Comparison of ENCODE assay signal across 11 cellular contexts in genomic region chr10:77328272-77328816, GRCh38.
A peak's percentile ranks its signal among the peaks of the same experiment; 100 is the strongest.
DNase-seq lines count a peak whose midpoint lies in the region; ATAC-seq, FAIRE-seq and TF ChIP-seq lines count a peak whose summit lies in the region.
"Had no signal": no experiment of that assay in that cellular context is flagged by ENCODE, and none has a peak within 500 bp of the region (broad histone marks: within the 10 kb centered on the region; RNA-seq: fewer than 3 reads in every experiment).

No MANE protein-coding gene starts in this region.

- WGBS in A549 (ENCODE audit: missing lambda C conversion rate) = 75% methylated on average over 6 of the region's 6 CpGs

- no peak for TF ChIP-seq EP300 in A549 (IDR thresholded peaks at IDR 0.05)

- H3K27ac ChIP-seq in A549 = no peak overlapping the region
- H3K27ac ChIP-seq: pancreas had no signal

- H3K4me3 ChIP-seq in A549 (no peak overlapping the region), fibroblast of villous mesenchyme (ENCODE audit: low read depth, low read length) (no peak overlapping the region)
- H3K4me3 ChIP-seq: pancreas had no signal

- no peak for FAIRE-seq in A549 (lab: Jason Lieb, UNC)
- FAIRE-seq: pancreas had no signal

- intact Hi-C loops in posterior cingulate gyrus (cut with DNase I) = no loop called here

- CTCF ChIA-PET in A549 (lab: Yijun Ruan, JAX) = no interaction called here

- ATAC-seq in A549 (no peak), GM18502 (IDR thresholded peaks at IDR 0.05; ENCODE audit: poor library complexity, unreplicated experiment) (no peak)
- ATAC-seq: pancreas had no signal

- H3K4me1 ChIP-seq in A549 = peaks cover 17% of the 10 kb centered on the region

- H3K4me2 ChIP-seq in A549 = no peak overlapping the region

- no peaks in the 10 kb centered on the region for H3K9me3 ChIP-seq in A549
- H3K9me3 ChIP-seq: pancreas had no signal

- no peak for TF ChIP-seq POLR2A in A549 (IDR thresholded peaks at IDR 0.05; ENCODE audit: low read length)

- no peak for TF ChIP-seq RAD21 in A549 (conservative IDR thresholded peaks at IDR 0.05 in 1 of 2, IDR thresholded peaks at IDR 0.05 in 1 of 2)

- POLR2A ChIA-PET in A549 (lab: Yijun Ruan, JAX) = no interaction called here

- DNase-seq in A549 (ENCODE audit: low read depth in 1 of 2, low spot score in 1 of 2) = peak in 1 of 2 experiments; percentile 35
- DNase-seq in GM03348 (ENCODE audit: low spot score) = peak; percentile 38
- peak; percentile 25 for DNase-seq in RPMI8226
- peak; percentile 45 for DNase-seq in fibroblast of villous mesenchyme (ENCODE audit: low read depth)
- no peak for DNase-seq in posterior cingulate gyrus
- DNase-seq in hepatic stellate cell (ENCODE audit: low spot score) = no peak
- DNase-seq in epidermal melanocyte (ENCODE audit: insufficient read length, low spot score) = no peak
- DNase-seq: hypothalamus, NCI-H2081 treated with DMSO at 0.1 percent for 48 hours had no signal

- TF ChIP-seq CTCF in A549 (IDR thresholded peaks at IDR 0.05) (no peak), fibroblast of villous mesenchyme (IDR thresholded peaks at IDR 0.05; ENCODE audit: insufficient read depth, low read depth, low read length) (no peak)

TF ChIP-seq in A549, 52 proteins besides CTCF, POLR2A, EP300 and RAD21:
- TF ChIP-seq MYC (IDR thresholded peaks at IDR 0.05; ENCODE audit: borderline replicate concordance, low read length) = no peak
- TF ChIP-seq REST (IDR thresholded peaks at IDR 0.05) = peak; percentile 96
- TF ChIP-seq EHMT2 (IDR thresholded peaks at IDR 0.05; ENCODE audit: low read depth) = peak; percentile 94
- no peak for TF ChIP-seq PHF8 (IDR thresholded peaks at IDR 0.05; ENCODE audit: borderline replicate concordance, low read depth)
TF ChIP-seq in A549: peak in this region for 2.

Comparison
In these comparisons a context has a peak if more than half of its experiments do, and no peak if none do; other contexts are left out.
1. DNase-seq: peak in GM03348 (single experiment), RPMI8226 (single experiment) and fibroblast of villous mesenchyme (single experiment); none in posterior cingulate gyrus (0 of 10), hepatic stellate cell (single experiment) and epidermal melanocyte (single experiment).